In the genomic region with DNA sequence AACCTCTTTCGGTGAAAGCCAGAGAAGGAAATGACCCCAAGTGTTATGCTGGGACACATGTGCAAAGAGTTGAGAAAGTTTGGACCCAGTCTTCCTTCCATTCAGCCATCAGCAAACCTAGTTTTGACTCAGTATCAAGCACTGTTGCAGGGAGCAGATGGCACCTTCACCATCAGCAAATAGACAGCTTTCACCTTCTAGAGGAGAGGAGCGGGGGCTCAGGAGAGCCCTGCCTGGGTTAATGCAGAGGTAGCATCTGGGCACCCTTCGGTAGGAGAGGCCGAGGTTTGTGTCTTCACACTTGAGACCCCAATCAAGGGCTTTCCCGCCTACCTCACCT, we compare ENCODE assay signal across 11 cellular contexts. TPM values are rescaled to one million over a fixed set of nuclear protein-coding genes. Genes with fewer than 3 reads are reported as not detected.
DNase-seq lines count a peak whose midpoint lies in the region; ATAC-seq and TF ChIP-seq lines count a peak whose summit lies in the region.
"Had no signal": no experiment of that assay in that cellular context is flagged by ENCODE, and none has a peak within 500 bp of the region (broad histone marks: within the 10 kb centered on the region; RNA-seq: fewer than 3 reads in every experiment).

No MANE protein-coding gene starts in this region.

- H3K4me3 Mint-ChIP-seq in naive thymus-derived CD8-positive, alpha-beta T cell, result peak overlapping the region in 9 of 10 donors; percentile 30 to 78 (median 56)
- H3K4me3 Mint-ChIP-seq in type B pancreatic cell, result peak overlapping the region; percentile 70

- H3K9me3 Mint-ChIP-seq in naive thymus-derived CD8-positive, alpha-beta T cell, result no peaks in the 10 kb centered on the region
- peaks cover 4% of the 10 kb centered on the region for H3K9me3 Mint-ChIP-seq in type B pancreatic cell

- H3K27me3 ChIP-seq in cardiac muscle cell, result no peaks in the 10 kb centered on the region
- H3K27me3 ChIP-seq: BE2C had no signal

- H3K9me3 ChIP-seq in cardiac muscle cell (ENCODE audit: low read depth), result no peaks in the 10 kb centered on the region
- H3K9me3 ChIP-seq: HAP-1 had no signal

- DNase-seq in cardiac muscle cell (ENCODE audit: low read depth in 1 of 2, low spot score in 1 of 2) (no peak), cardiac septum (ENCODE audit: low spot score) (no peak), cerebellar cortex (ENCODE audit: low spot score) (peak; percentile 82), type B pancreatic cell (ENCODE audit: extremely low spot score, unreplicated experiment) (no peak), GM20000 (ENCODE audit: low spot score) (no peak), OCI-M1 (lab: John Stamatoyannopoulos, UW) (no peak), dedifferentiated amniotic fluid mesenchymal stem cell (ENCODE audit: extremely low spot score) (no peak)
- DNase-seq in naive thymus-derived CD8-positive, alpha-beta T cell, result no peak
- DNase-seq: BE2C had no signal

- no peak for ATAC-seq in naive thymus-derived CD8-positive, alpha-beta T cell

- peak overlapping the region; percentile 98 for H3K27ac ChIP-seq in cardiac muscle cell

- no peaks in the 10 kb centered on the region for H3K36me3 Mint-ChIP-seq in naive thymus-derived CD8-positive, alpha-beta T cell
- peaks cover 4% of the 10 kb centered on the region for H3K36me3 Mint-ChIP-seq in type B pancreatic cell

- H3K4me1 ChIP-seq in cardiac muscle cell (ENCODE audit: low read depth), result peaks cover 45% of the 10 kb centered on the region

- H3K36me3 ChIP-seq in cardiac muscle cell, result peaks cover 19% of the 10 kb centered on the region

- H3K4me1 Mint-ChIP-seq in naive thymus-derived CD8-positive, alpha-beta T cell, result peaks cover 8 to 14% (median 13%) of the 10 kb centered on the region in 4 donors
- peaks cover 33% of the 10 kb centered on the region for H3K4me1 Mint-ChIP-seq in type B pancreatic cell (ENCODE audit: unreplicated experiment)

- peak overlapping the region in 1 of 10 donors; percentile 29 for H3K27ac Mint-ChIP-seq in naive thymus-derived CD8-positive, alpha-beta T cell
- peak overlapping the region; percentile 74 for H3K27ac Mint-ChIP-seq in type B pancreatic cell

- TF ChIP-seq CTCF in cardiac muscle cell (IDR thresholded peaks at IDR 0.05; ENCODE audit: low read depth, low read length) (no peak), type B pancreatic cell (conservative IDR thresholded peaks at IDR 0.05) (no peak), GM20000 (IDR thresholded peaks at IDR 0.05; ENCODE audit: extremely low read depth, missing control alignments) (no peak)

- H3K4me3 ChIP-seq in cardiac muscle cell, result peak overlapping the region; percentile 69
- H3K4me3 ChIP-seq: HAP-1 had no signal

- H3K27me3 Mint-ChIP-seq in naive thymus-derived CD8-positive, alpha-beta T cell, result peaks cover 26 to 55% (median 40%) of the 10 kb centered on the region in 5 donors
- H3K27me3 Mint-ChIP-seq in type B pancreatic cell, result peaks cover 32% of the 10 kb centered on the region

- intact Hi-C loops in cardiac septum (cut with DNase I), result no loop called here

- POLR2A ChIA-PET in naive thymus-derived CD8-positive, alpha-beta T cell (lab: Charles Lee), result no interaction called here

RNA-seq across cellular contexts. Expression of a gene that starts 16.2 kb away (rescaled TPM):
- total RNA-seq in cardiac muscle cell, result not detected in 2 replicates
- not detected in 2 replicates for polyA plus RNA-seq in cardiac muscle cell
- not detected for total RNA-seq in cardiac septum
- not detected for total RNA-seq in naive thymus-derived CD8-positive, alpha-beta T cell
- polyA plus RNA-seq in naive thymus-derived CD8-positive, alpha-beta T cell, result not detected
- total RNA-seq in type B pancreatic cell (ENCODE audit: low replicate concordance), result not detected in 2 replicates
- total RNA-seq: SK-MEL-5 had no signal

RNA-seq across cellular contexts. Expression of a gene that starts 18.8 kb away (rescaled TPM):
- total RNA-seq in cardiac muscle cell (28.3 and 39.0 TPM in 2 replicates), cardiac septum (80.0 TPM), type B pancreatic cell (ENCODE audit: low replicate concordance) (7.4 and 8.2 TPM in 2 replicates)
- 36.5 and 44.1 TPM in 2 replicates for polyA plus RNA-seq in cardiac muscle cell
- under 1 TPM; 0.16 to 0.23 TPM for total RNA-seq in naive thymus-derived CD8-positive, alpha-beta T cell
- polyA plus RNA-seq in naive thymus-derived CD8-positive, alpha-beta T cell, result under 1 TPM in 1 of 3 donors, not detected in 2; 0.13 TPM

RNA-seq across cellular contexts. Expression of a gene that starts 22.0 kb away (rescaled TPM):
- total RNA-seq in cardiac muscle cell, result 3.4 and 8.0 TPM in 2 replicates
- polyA plus RNA-seq in cardiac muscle cell, result 5.8 and 10.4 TPM in 2 replicates
- total RNA-seq in cardiac septum, result 33.8 TPM
- total RNA-seq in naive thymus-derived CD8-positive, alpha-beta T cell, result not detected
- not detected for polyA plus RNA-seq in naive thymus-derived CD8-positive, alpha-beta T cell
- total RNA-seq in type B pancreatic cell (ENCODE audit: low replicate concordance), result 2.0 and 4.0 TPM in 2 replicates
- total RNA-seq: SK-MEL-5 had no signal

RNA-seq across cellular contexts. Expression of a gene that starts 28.4 kb away (rescaled TPM):
- 7.3 and 18.6 TPM in 2 replicates for total RNA-seq in cardiac muscle cell
- polyA plus RNA-seq in cardiac muscle cell, result 45.6 and 99.8 TPM in 2 replicates
- 10.7 TPM for total RNA-seq in cardiac septum
- 10 to 100 TPM; 19.8 to 21.1 TPM for total RNA-seq in naive thymus-derived CD8-positive, alpha-beta T cell
- 10 to 100 TPM; 37.0 to 45.9 (median 39.6) TPM for polyA plus RNA-seq in naive thymus-derived CD8-positive, alpha-beta T cell
- total RNA-seq in type B pancreatic cell (ENCODE audit: low replicate concordance), result 40.3 and 45.6 TPM in 2 replicates

RNA-seq across cellular contexts. Expression of a gene that starts 45.8 kb away (rescaled TPM):
- total RNA-seq in cardiac muscle cell (32.5 and 49.3 TPM in 2 replicates), cardiac septum (110 TPM), type B pancreatic cell (ENCODE audit: low replicate concordance) (3.0 and 10.3 TPM in 2 replicates)
- 13.8 and 14.8 TPM in 2 replicates for polyA plus RNA-seq in cardiac muscle cell
- total RNA-seq in naive thymus-derived CD8-positive, alpha-beta T cell, result under 1 TPM; 0.33 to 0.55 TPM
- 1 to 10 TPM in 1 of 3 donors, under 1 TPM in 2; 0.35 to 1.2 (median 0.65) TPM for polyA plus RNA-seq in naive thymus-derived CD8-positive, alpha-beta T cell
